2 cellular contexts compared by ENCODE assay signal in the genomic region with DNA sequence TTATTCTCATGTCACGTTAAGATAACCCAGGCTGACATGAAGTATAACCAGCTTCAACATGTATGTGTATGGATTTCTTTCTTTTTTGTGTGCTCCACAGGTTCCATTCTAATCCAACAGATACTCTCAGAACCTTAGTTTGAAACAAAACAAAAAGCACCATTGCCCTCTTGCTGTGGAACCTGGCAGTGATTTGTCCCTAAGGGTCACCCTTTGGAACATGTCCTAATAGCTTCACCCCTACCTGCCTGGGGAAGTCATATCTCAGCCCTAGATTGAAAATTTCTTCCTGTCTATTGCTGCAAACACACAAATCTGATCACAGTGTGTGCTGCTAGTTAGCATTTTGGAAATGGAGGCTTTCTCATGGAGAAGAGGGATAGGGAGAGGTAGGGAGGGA.
TF ChIP-seq lines count a peak whose summit lies in the region.

No MANE protein-coding gene starts in this region.

TF ChIP-seq in H1, 55 proteins besides CTCF, POLR2A, EP300 and RAD21:
- TF ChIP-seq BACH1 (IDR thresholded peaks at IDR 0.05; ENCODE audit: low read length), result no peak
- no peak for TF ChIP-seq HDAC2 (IDR thresholded peaks at IDR 0.05; ENCODE audit: borderline replicate concordance in 1 of 2, low read depth in 2 of 2, low read length in 2 of 2)
- TF ChIP-seq SP4 (IDR thresholded peaks at IDR 0.05; ENCODE audit: low read length), result no peak
- TF ChIP-seq ASH2L (IDR thresholded peaks at IDR 0.05; ENCODE audit: low read length), result no peak
- no peak for TF ChIP-seq SP1 (IDR thresholded peaks at IDR 0.05; ENCODE audit: low read depth, low read length)
- no peak for TF ChIP-seq CHD2 (IDR thresholded peaks at IDR 0.05; ENCODE audit: low read length)
- no peak for TF ChIP-seq CEBPB (IDR thresholded peaks at IDR 0.05; ENCODE audit: low read depth, low read length)

TF ChIP-seq in HepG2, 621 proteins besides CTCF, POLR2A, EP300 and RAD21:
- TF ChIP-seq ZNF572 (CRISPR knock-in tag; IDR thresholded peaks at IDR 0.05), result no peak
- TF ChIP-seq STAG1 (CRISPR knock-in tag; IDR thresholded peaks at IDR 0.05), result peak; percentile 41
- no peak for TF ChIP-seq ATF1 (CRISPR knock-in tag; IDR thresholded peaks at IDR 0.05)
- no peak for TF ChIP-seq ZNF282 (IDR thresholded peaks at IDR 0.05; ENCODE audit: partially characterized antibody)
- TF ChIP-seq, protein P1, sequence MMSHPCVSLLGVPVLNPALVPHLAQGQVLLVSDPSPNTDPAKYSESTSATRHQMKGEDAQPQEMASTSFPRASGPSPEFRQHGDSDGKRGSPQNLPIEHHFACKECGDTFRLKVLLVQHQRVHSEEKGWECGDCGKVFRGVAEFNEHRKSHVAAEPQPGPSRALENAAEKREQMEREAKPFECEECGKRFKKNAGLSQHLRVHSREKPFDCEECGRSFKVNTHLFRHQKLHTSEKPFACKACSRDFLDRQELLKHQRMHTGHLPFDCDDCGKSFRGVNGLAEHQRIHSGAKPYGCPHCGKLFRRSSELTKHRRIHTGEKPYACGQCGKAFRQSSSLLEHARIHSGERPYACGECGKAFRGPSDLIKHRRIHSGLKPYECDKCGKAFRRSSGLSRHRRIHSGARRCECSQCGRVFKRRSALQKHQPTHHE (CRISPR knock-in tag; IDR thresholded peaks at IDR 0.05; ENCODE audit: borderline replicate concordance), result no peak
- TF ChIP-seq ZSCAN25 (CRISPR knock-in tag; IDR thresholded peaks at IDR 0.05), result peak; percentile 66; the same call in 1 of the 2 replicates
- TF ChIP-seq TAF1 (CRISPR knock-in tag; IDR thresholded peaks at IDR 0.05), result no peak
- TF ChIP-seq, protein P2, sequence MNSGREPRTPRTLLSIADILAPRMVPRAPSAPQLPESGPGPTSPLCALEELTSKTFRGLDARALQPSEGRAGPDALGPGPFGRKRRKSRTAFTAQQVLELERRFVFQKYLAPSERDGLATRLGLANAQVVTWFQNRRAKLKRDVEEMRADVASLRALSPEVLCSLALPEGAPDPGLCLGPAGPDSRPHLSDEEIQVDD (CRISPR knock-in tag; IDR thresholded peaks at IDR 0.05; ENCODE audit: borderline replicate concordance), result no peak
- TF ChIP-seq, protein P3, sequence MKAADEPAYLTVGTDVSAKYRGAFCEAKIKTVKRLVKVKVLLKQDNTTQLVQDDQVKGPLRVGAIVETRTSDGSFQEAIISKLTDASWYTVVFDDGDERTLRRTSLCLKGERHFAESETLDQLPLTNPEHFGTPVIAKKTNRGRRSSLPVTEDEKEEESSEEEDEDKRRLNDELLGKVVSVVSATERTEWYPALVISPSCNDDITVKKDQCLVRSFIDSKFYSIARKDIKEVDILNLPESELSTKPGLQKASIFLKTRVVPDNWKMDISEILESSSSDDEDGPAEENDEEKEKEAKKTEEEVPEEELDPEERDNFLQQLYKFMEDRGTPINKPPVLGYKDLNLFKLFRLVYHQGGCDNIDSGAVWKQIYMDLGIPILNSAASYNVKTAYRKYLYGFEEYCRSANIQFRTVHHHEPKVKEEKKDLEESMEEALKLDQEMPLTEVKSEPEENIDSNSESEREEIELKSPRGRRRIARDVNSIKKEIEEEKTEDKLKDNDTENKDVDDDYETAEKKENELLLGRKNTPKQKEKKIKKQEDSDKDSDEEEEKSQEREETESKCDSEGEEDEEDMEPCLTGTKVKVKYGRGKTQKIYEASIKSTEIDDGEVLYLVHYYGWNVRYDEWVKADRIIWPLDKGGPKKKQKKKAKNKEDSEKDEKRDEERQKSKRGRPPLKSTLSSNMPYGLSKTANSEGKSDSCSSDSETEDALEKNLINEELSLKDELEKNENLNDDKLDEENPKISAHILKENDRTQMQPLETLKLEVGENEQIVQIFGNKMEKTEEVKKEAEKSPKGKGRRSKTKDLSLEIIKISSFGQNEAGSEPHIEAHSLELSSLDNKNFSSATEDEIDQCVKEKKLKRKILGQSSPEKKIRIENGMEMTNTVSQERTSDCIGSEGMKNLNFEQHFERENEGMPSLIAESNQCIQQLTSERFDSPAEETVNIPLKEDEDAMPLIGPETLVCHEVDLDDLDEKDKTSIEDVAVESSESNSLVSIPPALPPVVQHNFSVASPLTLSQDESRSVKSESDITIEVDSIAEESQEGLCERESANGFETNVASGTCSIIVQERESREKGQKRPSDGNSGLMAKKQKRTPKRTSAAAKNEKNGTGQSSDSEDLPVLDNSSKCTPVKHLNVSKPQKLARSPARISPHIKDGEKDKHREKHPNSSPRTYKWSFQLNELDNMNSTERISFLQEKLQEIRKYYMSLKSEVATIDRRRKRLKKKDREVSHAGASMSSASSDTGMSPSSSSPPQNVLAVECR (CRISPR knock-in tag; IDR thresholded peaks at IDR 0.05; ENCODE audit: borderline replicate concordance), result no peak
- no peak for TF ChIP-seq ZNF230 (CRISPR knock-in tag; IDR thresholded peaks at IDR 0.05)
- no peak for TF ChIP-seq ISL2 (CRISPR knock-in tag; IDR thresholded peaks at IDR 0.05)
- TF ChIP-seq HNF4A (CRISPR knock-in tag; IDR thresholded peaks at IDR 0.05), result no peak
- TF ChIP-seq ZNF614 (CRISPR knock-in tag; IDR thresholded peaks at IDR 0.05; ENCODE audit: borderline replicate concordance), result no peak
- no peak for TF ChIP-seq ZNF619 (CRISPR knock-in tag; IDR thresholded peaks at IDR 0.05)
- no peak for TF ChIP-seq ZNF552 (CRISPR knock-in tag; IDR thresholded peaks at IDR 0.05; ENCODE audit: borderline replicate concordance)
